Comparison of ENCODE assay signal across 21 cellular contexts in the genomic region with DNA sequence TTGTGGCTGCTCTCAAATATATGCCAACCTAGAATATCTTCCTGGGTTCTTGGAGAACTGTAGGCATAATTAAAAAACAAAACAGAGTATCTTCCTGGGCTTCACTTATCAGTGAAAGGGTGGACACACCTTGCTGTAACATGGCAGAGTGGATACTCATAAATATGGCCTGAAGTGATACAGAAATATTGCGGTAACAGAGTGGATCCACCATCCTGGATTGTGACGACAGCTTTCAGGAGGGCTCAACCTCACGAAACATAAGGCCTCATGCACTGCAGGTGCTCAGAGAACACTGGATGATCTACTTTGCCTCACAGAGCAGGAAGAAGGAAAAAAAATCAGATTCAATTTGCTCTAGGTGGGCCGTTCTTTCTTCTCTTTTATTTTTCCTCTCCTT.
DNase-seq lines count a peak whose midpoint lies in the region; FAIRE-seq and TF ChIP-seq lines count a peak whose summit lies in the region.
"Had no signal": no experiment of that assay in that cellular context is flagged by ENCODE, and none has a peak within 500 bp of the region (broad histone marks: within the 10 kb centered on the region; RNA-seq: fewer than 3 reads in every experiment).

No MANE protein-coding gene starts in this region.

- TF ChIP-seq POLR2A in vagina (IDR thresholded peaks at IDR 0.05) = no peak

- intact Hi-C loops in vagina (cut with DNase I) = no loop called here

- H3K36me3 ChIP-seq in keratinocyte (ENCODE audit: control insufficient read depth in 2 of 2, extremely low read depth in 1 of 2, insufficient read depth in 2 of 2, low read length in 2 of 2) (no peaks in the 10 kb centered on the region), vagina (no peaks in the 10 kb centered on the region)

- H3K4me1 ChIP-seq in keratinocyte (ENCODE audit: control insufficient read depth, extremely low read depth, insufficient read depth, low read length) (peaks cover 8% of the 10 kb centered on the region), vagina (no peaks in the 10 kb centered on the region)
- H3K4me1 ChIP-seq: A549, Caco-2 had no signal

- H3K4me1 Mint-ChIP-seq in HFFc6 (ENCODE audit: low read depth) = peaks cover 24% of the 10 kb centered on the region
- H3K4me1 Mint-ChIP-seq: B cell had no signal

- H3K4me3 Mint-ChIP-seq in HFFc6 = no peak overlapping the region
- H3K4me3 Mint-ChIP-seq: B cell; CD4-positive, alpha-beta T cell; CD8-positive, alpha-beta T cell had no signal

- H3K27me3 Mint-ChIP-seq in HFFc6 (ENCODE audit: insufficient read depth) = no peaks in the 10 kb centered on the region; the same call in 1 of the 2 replicates
- H3K27me3 Mint-ChIP-seq: B cell; CD4-positive, alpha-beta T cell had no signal

- no peak for DNase-seq in HFFc6
- no peak for DNase-seq in keratinocyte (ENCODE audit: low read depth, low spot score)
- no peak for DNase-seq in urothelium cell line (ENCODE audit: low spot score)
- no peak for DNase-seq in vagina (ENCODE audit: extremely low spot score in 2 of 2)
- DNase-seq in kidney tubule cell (ENCODE audit: low spot score) = no peak
- DNase-seq: AML-193; Caco-2; Calu3; CD4-positive, alpha-beta T cell; CD8-positive, alpha-beta T cell; DMS79 treated with DMSO at 0.1 percent for 48 hours; GF-D8 had no signal

- peak overlapping the region; percentile 84 for H3K27ac Mint-ChIP-seq in HFFc6
- H3K27ac Mint-ChIP-seq: B cell; CD4-positive, alpha-beta T cell; CD8-positive, alpha-beta T cell had no signal

- H3K4me2 ChIP-seq in keratinocyte (ENCODE audit: control insufficient read depth, extremely low read depth, insufficient read depth, low read depth, low read length) = no peak overlapping the region
- H3K4me2 ChIP-seq: A549; BLaER1 treated with 17β-estradiol and CSF1 and Interleukin-3, amounts not matched to agents 10 nM and 100 nM had no signal

- H3K79me2 ChIP-seq in keratinocyte (ENCODE audit: control insufficient read depth, insufficient read depth, low read length) = no peaks in the 10 kb centered on the region

- H3K4me3 ChIP-seq in keratinocyte (ENCODE audit: control insufficient read depth in 2 of 3, extremely low read depth in 1 of 3, insufficient read depth in 2 of 3, low read depth in 1 of 3, low read length in 3 of 3) (no peak overlapping the region), vagina (no peak overlapping the region)
- H3K4me3 ChIP-seq: A549; BLaER1 treated with 17β-estradiol and CSF1 and Interleukin-3, amounts not matched to agents 10 nM and 100 nM had no signal

- H3K27ac ChIP-seq in keratinocyte (ENCODE audit: control insufficient read depth, insufficient read depth, low read length) (peak overlapping the region; percentile 55), vagina (no peak overlapping the region)
- H3K27ac ChIP-seq: 22Rv1, A549, C4-2B had no signal

- no peaks in the 10 kb centered on the region for H3K9me1 ChIP-seq in keratinocyte (ENCODE audit: control insufficient read depth, extremely low read depth, insufficient read depth, low read length)

- no peaks in the 10 kb centered on the region for H4K20me1 ChIP-seq in keratinocyte (ENCODE audit: control insufficient read depth, extremely low read depth, insufficient read depth, low read length)
- H4K20me1 ChIP-seq: BLaER1 treated with 17β-estradiol and CSF1 and Interleukin-3, amounts not matched to agents 10 nM and 100 nM had no signal

- FAIRE-seq in keratinocyte (lab: Jason Lieb, UNC) (no peak), urothelium cell line (lab: Jason Lieb, UNC) (peak; percentile 13)
- FAIRE-seq: A549, D721Med, G401.6, GM12891, GM19239 had no signal

- H2AFZ ChIP-seq in keratinocyte (ENCODE audit: control insufficient read depth, low read length) = no peak overlapping the region

- no peaks in the 10 kb centered on the region for H3K27me3 ChIP-seq in keratinocyte (ENCODE audit: control insufficient read depth, extremely low read depth, insufficient read depth, low read length)
- H3K27me3 ChIP-seq in vagina = no peaks in the 10 kb centered on the region
- H3K27me3 ChIP-seq: BLaER1 treated with 17β-estradiol and CSF1 and Interleukin-3, amounts not matched to agents 10 nM and 100 nM had no signal

- peaks cover 24% of the 10 kb centered on the region for H3K36me3 Mint-ChIP-seq in HFFc6 (ENCODE audit: low read depth)

- TF ChIP-seq CTCF in HFFc6 (IDR thresholded peaks at IDR 0.05) (no peak), keratinocyte (optimal IDR thresholded peaks at IDR 0.05 in 1 of 3, IDR thresholded peaks at IDR 0.05 in 1 of 3, conservative IDR thresholded peaks at IDR 0.05 in 1 of 3; ENCODE audit: extremely low read depth in 1 of 3, insufficient read depth in 2 of 3, low read length in 3 of 3) (no peak), vagina (IDR thresholded peaks at IDR 0.05) (no peak)

- no peaks in the 10 kb centered on the region for H3K9me3 ChIP-seq in keratinocyte (ENCODE audit: control insufficient read depth, low read depth, low read length)
- no peaks in the 10 kb centered on the region for H3K9me3 ChIP-seq in vagina
- H3K9me3 ChIP-seq: A549, Caco-2 had no signal

- no peak overlapping the region for H3K9ac ChIP-seq in keratinocyte (ENCODE audit: control insufficient read depth, extremely low read depth, insufficient read depth, low read length)
- H3K9ac ChIP-seq: BLaER1 treated with 17β-estradiol and CSF1 and Interleukin-3, amounts not matched to agents 10 nM and 100 nM had no signal

- dilution Hi-C loops in keratinocyte (cut with MboI; ENCODE audit: extremely low pct_ligation_motif_present, low sequenced_read_pairs) = no loop called here

- H3K9me3 Mint-ChIP-seq in HFFc6 = no peaks in the 10 kb centered on the region
- H3K9me3 Mint-ChIP-seq: CD4-positive, alpha-beta T cell; CD8-positive, alpha-beta T cell had no signal
